1 cellular context compared by ENCODE assay signal in the genomic region with DNA sequence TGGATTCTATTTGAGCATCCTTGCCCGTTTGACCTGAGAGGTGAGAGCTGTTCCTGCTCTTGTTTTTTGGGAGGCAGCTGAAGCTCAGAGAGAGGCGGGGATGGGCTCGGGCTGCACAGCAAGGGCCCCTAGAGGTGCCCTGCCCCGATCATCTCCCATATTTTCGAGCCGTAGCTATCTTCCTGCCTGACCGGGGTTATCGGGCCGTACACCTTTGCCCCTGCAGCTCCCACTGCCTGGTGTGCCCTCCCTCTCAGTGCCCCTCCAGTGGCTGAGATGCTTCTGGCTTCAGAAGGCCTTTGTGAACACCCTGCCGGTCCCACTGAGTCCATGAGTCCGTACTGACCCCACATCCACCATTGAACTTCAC.
TF ChIP-seq lines count a peak whose summit lies in the region.

No MANE protein-coding gene starts in this region.

TF ChIP-seq in HepG2, 621 proteins besides CTCF, POLR2A, EP300 and RAD21 (continued from another document and continues in another):
- TF ChIP-seq, protein P1, sequence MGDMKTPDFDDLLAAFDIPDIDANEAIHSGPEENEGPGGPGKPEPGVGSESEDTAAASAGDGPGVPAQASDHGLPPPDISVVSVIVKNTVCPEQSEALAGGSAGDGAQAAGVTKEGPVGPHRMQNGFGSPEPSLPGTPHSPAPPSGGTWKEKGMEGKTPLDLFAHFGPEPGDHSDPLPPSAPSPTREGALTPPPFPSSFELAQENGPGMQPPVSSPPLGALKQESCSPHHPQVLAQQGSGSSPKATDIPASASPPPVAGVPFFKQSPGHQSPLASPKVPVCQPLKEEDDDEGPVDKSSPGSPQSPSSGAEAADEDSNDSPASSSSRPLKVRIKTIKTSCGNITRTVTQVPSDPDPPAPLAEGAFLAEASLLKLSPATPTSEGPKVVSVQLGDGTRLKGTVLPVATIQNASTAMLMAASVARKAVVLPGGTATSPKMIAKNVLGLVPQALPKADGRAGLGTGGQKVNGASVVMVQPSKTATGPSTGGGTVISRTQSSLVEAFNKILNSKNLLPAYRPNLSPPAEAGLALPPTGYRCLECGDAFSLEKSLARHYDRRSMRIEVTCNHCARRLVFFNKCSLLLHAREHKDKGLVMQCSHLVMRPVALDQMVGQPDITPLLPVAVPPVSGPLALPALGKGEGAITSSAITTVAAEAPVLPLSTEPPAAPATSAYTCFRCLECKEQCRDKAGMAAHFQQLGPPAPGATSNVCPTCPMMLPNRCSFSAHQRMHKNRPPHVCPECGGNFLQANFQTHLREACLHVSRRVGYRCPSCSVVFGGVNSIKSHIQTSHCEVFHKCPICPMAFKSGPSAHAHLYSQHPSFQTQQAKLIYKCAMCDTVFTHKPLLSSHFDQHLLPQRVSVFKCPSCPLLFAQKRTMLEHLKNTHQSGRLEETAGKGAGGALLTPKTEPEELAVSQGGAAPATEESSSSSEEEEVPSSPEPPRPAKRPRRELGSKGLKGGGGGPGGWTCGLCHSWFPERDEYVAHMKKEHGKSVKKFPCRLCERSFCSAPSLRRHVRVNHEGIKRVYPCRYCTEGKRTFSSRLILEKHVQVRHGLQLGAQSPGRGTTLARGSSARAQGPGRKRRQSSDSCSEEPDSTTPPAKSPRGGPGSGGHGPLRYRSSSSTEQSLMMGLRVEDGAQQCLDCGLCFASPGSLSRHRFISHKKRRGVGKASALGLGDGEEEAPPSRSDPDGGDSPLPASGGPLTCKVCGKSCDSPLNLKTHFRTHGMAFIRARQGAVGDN (CRISPR knock-in tag; IDR thresholded peaks at IDR 0.05): no peak; the same call in 1 of the 2 replicates
- TF ChIP-seq ZNF138 (CRISPR knock-in tag; IDR thresholded peaks at IDR 0.05; ENCODE audit: low read depth): no peak
- peak; percentile 23; the same call in 1 of the 2 replicates for TF ChIP-seq NRL (CRISPR knock-in tag; IDR thresholded peaks at IDR 0.05; ENCODE audit: borderline replicate concordance)
- no peak for TF ChIP-seq ZNF547 (CRISPR knock-in tag; IDR thresholded peaks at IDR 0.05)
- TF ChIP-seq, protein P2, sequence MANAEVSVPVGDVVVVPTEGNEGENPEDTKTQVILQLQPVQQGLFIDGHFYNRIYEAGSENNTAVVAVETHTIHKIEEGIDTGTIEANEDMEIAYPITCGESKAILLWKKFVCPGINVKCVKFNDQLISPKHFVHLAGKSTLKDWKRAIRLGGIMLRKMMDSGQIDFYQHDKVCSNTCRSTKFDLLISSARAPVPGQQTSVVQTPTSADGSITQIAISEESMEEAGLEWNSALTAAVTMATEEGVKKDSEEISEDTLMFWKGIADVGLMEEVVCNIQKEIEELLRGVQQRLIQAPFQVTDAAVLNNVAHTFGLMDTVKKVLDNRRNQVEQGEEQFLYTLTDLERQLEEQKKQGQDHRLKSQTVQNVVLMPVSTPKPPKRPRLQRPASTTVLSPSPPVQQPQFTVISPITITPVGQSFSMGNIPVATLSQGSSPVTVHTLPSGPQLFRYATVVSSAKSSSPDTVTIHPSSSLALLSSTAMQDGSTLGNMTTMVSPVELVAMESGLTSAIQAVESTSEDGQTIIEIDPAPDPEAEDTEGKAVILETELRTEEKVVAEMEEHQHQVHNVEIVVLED (CRISPR knock-in tag; IDR thresholded peaks at IDR 0.05; ENCODE audit: borderline replicate concordance): no peak
- TF ChIP-seq SIX4 (CRISPR knock-in tag; IDR thresholded peaks at IDR 0.05): no peak
- TF ChIP-seq, protein P3, sequence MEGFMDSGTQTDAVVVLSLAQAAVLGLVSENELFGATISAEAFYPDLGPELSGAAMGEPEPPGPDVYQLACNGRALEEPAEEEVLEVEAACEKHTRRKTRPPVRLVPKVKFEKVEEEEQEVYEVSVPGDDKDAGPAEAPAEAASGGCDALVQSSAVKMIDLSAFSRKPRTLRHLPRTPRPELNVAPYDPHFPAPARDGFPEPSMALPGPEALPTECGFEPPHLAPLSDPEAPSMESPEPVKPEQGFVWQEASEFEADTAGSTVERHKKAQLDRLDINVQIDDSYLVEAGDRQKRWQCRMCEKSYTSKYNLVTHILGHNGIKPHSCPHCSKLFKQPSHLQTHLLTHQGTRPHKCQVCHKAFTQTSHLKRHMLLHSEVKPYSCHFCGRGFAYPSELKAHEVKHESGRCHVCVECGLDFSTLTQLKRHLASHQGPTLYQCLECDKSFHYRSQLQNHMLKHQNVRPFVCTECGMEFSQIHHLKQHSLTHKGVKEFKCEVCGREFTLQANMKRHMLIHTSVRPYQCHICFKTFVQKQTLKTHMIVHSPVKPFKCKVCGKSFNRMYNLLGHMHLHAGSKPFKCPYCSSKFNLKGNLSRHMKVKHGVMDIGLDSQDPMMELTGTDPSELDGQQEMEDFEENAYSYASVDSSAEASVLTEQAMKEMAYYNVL (CRISPR knock-in tag; IDR thresholded peaks at IDR 0.05; ENCODE audit: borderline replicate concordance): no peak
- TF ChIP-seq SAFB2 (CRISPR knock-in tag; IDR thresholded peaks at IDR 0.05; ENCODE audit: borderline replicate concordance, low read depth): no peak
- TF ChIP-seq HDAC2 (CRISPR knock-in tag; IDR thresholded peaks at IDR 0.05): no peak
- TF ChIP-seq ZKSCAN5 (CRISPR knock-in tag; IDR thresholded peaks at IDR 0.05): no peak
- TF ChIP-seq HOXA3 (CRISPR knock-in tag; IDR thresholded peaks at IDR 0.05): no peak
- TF ChIP-seq, protein P4, sequence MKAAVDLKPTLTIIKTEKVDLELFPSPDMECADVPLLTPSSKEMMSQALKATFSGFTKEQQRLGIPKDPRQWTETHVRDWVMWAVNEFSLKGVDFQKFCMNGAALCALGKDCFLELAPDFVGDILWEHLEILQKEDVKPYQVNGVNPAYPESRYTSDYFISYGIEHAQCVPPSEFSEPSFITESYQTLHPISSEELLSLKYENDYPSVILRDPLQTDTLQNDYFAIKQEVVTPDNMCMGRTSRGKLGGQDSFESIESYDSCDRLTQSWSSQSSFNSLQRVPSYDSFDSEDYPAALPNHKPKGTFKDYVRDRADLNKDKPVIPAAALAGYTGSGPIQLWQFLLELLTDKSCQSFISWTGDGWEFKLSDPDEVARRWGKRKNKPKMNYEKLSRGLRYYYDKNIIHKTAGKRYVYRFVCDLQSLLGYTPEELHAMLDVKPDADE (CRISPR knock-in tag; IDR thresholded peaks at IDR 0.05): no peak
- TF ChIP-seq ZNF543 (CRISPR knock-in tag; IDR thresholded peaks at IDR 0.05): no peak
- no peak for TF ChIP-seq FOSL2 (CRISPR knock-in tag; IDR thresholded peaks at IDR 0.05)
- no peak for TF ChIP-seq ZNF546 (CRISPR knock-in tag; conservative IDR thresholded peaks at IDR 0.05)
- TF ChIP-seq, protein P5, sequence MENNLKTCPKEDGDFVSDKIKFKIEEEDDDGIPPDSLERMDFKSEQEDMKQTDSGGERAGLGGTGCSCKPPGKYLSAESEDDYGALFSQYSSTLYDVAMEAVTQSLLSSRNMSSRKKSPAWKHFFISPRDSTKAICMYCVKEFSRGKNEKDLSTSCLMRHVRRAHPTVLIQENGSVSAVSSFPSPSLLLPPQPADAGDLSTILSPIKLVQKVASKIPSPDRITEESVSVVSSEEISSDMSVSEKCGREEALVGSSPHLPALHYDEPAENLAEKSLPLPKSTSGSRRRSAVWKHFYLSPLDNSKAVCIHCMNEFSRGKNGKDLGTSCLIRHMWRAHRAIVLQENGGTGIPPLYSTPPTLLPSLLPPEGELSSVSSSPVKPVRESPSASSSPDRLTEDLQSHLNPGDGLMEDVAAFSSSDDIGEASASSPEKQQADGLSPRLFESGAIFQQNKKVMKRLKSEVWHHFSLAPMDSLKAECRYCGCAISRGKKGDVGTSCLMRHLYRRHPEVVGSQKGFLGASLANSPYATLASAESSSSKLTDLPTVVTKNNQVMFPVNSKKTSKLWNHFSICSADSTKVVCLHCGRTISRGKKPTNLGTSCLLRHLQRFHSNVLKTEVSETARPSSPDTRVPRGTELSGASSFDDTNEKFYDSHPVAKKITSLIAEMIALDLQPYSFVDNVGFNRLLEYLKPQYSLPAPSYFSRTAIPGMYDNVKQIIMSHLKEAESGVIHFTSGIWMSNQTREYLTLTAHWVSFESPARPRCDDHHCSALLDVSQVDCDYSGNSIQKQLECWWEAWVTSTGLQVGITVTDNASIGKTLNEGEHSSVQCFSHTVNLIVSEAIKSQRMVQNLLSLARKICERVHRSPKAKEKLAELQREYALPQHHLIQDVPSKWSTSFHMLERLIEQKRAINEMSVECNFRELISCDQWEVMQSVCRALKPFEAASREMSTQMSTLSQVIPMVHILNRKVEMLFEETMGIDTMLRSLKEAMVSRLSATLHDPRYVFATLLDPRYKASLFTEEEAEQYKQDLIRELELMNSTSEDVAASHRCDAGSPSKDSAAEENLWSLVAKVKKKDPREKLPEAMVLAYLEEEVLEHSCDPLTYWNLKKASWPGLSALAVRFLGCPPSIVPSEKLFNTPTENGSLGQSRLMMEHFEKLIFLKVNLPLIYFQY (CRISPR knock-in tag; IDR thresholded peaks at IDR 0.05; ENCODE audit: borderline replicate concordance): no peak
- TF ChIP-seq, protein P6, sequence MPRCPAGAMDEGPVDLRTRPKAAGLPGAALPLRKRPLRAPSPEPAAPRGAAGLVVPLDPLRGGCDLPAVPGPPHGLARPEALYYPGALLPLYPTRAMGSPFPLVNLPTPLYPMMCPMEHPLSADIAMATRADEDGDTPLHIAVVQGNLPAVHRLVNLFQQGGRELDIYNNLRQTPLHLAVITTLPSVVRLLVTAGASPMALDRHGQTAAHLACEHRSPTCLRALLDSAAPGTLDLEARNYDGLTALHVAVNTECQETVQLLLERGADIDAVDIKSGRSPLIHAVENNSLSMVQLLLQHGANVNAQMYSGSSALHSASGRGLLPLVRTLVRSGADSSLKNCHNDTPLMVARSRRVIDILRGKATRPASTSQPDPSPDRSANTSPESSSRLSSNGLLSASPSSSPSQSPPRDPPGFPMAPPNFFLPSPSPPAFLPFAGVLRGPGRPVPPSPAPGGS (CRISPR knock-in tag; IDR thresholded peaks at IDR 0.05): no peak
- TF ChIP-seq, protein P7, sequence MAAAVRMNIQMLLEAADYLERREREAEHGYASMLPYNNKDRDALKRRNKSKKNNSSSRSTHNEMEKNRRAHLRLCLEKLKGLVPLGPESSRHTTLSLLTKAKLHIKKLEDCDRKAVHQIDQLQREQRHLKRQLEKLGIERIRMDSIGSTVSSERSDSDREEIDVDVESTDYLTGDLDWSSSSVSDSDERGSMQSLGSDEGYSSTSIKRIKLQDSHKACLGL (CRISPR knock-in tag; IDR thresholded peaks at IDR 0.05): no peak
- TF ChIP-seq SOX13 (IDR thresholded peaks at IDR 0.05): no peak
- TF ChIP-seq SOX13 (CRISPR knock-in tag; conservative IDR thresholded peaks at IDR 0.05 in 1 of 2, IDR thresholded peaks at IDR 0.05 in 1 of 2): no peak
- TF ChIP-seq, protein P8, sequence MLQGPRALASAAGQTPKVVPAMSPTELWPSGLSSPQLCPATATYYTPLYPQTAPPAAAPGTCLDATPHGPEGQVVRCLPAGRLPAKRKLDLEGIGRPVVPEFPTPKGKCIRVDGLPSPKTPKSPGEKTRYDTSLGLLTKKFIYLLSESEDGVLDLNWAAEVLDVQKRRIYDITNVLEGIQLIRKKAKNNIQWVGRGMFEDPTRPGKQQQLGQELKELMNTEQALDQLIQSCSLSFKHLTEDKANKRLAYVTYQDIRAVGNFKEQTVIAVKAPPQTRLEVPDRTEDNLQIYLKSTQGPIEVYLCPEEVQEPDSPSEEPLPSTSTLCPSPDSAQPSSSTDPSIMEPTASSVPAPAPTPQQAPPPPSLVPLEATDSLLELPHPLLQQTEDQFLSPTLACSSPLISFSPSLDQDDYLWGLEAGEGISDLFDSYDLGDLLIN (CRISPR knock-in tag; IDR thresholded peaks at IDR 0.05; ENCODE audit: borderline replicate concordance): no peak
- TF ChIP-seq, protein P9, sequence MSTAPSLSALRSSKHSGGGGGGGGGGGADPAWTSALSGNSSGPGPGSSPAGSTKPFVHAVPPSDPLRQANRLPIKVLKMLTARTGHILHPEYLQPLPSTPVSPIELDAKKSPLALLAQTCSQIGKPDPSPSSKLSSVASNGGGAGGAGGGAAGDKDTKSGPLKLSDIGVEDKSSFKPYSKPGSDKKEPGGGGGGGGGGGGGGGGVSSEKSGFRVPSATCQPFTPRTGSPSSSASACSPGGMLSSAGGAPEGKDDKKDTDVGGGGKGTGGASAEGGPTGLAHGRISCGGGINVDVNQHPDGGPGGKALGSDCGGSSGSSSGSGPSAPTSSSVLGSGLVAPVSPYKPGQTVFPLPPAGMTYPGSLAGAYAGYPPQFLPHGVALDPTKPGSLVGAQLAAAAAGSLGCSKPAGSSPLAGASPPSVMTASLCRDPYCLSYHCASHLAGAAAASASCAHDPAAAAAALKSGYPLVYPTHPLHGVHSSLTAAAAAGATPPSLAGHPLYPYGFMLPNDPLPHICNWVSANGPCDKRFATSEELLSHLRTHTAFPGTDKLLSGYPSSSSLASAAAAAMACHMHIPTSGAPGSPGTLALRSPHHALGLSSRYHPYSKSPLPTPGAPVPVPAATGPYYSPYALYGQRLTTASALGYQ (CRISPR knock-in tag; IDR thresholded peaks at IDR 0.05): no peak
- TF ChIP-seq, protein P10, sequence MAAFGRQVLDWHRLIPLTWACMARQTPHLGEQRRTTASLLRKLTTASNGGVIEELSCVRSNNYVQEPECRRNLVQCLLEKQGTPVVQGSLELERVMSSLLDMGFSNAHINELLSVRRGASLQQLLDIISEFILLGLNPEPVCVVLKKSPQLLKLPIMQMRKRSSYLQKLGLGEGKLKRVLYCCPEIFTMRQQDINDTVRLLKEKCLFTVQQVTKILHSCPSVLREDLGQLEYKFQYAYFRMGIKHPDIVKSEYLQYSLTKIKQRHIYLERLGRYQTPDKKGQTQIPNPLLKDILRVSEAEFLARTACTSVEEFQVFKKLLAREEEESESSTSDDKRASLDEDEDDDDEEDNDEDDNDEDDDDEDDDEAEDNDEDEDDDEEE (CRISPR knock-in tag; IDR thresholded peaks at IDR 0.05): no peak
